In the genomic region with DNA sequence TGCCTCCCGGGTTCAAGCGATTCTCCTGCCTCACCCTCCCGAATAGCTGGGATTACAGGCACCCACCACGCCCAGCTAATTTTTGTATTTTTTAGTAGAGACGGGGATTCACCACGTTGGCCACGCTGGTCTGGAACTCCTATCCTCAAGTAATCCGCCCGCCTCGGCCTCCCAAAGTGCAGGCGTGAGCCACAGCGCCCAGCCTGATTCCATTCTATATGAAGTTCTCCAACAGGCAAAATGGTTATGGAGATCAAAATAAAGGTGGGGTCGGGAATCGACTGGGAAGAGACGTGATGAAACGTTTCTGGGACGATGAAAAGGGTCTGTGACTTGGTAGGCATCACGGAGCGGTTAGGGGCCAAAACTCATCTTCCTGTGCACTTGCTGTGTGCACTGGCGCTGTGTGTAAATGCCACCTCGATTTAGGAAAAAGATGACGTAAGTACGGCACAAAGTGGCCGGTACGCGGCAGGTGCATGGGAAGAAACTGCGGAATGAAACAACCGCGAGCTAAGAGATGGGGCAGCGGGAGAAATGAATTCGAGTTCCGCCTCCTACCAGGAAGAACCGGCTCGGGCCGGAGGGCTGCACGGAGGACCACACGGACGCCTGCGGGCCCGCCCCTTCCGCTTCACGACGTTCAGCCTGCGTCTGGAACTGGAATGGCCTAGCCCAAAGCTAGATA, we compare ENCODE assay signal across 8 cellular contexts. TPM values are rescaled to one million over a fixed set of nuclear protein-coding genes. Genes with fewer than 3 reads are reported as not detected.
DNase-seq lines count a peak whose midpoint lies in the region; ATAC-seq and TF ChIP-seq lines count a peak whose summit lies in the region.

No MANE protein-coding gene starts in this region.

- no peaks in the 10 kb centered on the region for H3K9me3 Mint-ChIP-seq in HFFc6

- H3K4me1 ChIP-seq in adrenal gland (replicated peaks in 1 of 2) (peaks cover 5 to 26% of the 10 kb centered on the region in 2 donors), heart left ventricle (peaks cover 0 to 37% (median 24%) of the 10 kb centered on the region in 12 donors), upper lobe of right lung (peaks cover 23% of the 10 kb centered on the region)

- peaks cover 14% of the 10 kb centered on the region for H3K36me3 Mint-ChIP-seq in HFFc6 (ENCODE audit: low read depth)

- H3K9me3 ChIP-seq in adrenal gland (replicated peaks in 1 of 3) (no peaks in the 10 kb centered on the region), heart left ventricle (no peaks in the 10 kb centered on the region), upper lobe of right lung (no peaks in the 10 kb centered on the region)

- intact Hi-C loops in adrenal gland (cut with DNase I) (loop anchor here (5.0 to 10.0 kb wide), 2 partner anchors 51 to 53 kb away; a partner anchor contains a TSS), heart left ventricle (cut with DNase I) (loop anchor here in 9 of 10 donors (2.0 to 10.0 kb wide), 13 partner anchors 33 to 378 kb away; a partner anchor contains a TSS), posterior cingulate gyrus (cut with DNase I) (loop anchor here (2.0 to 5.0 kb wide), 3 partner anchors 71 to 283 kb away; a partner anchor contains a TSS), upper lobe of right lung (cut with DNase I) (no loop called here)

- H3K27ac ChIP-seq in adrenal gland (peak overlapping the region; percentile 86 to 98 (median 97)), heart left ventricle (peak overlapping the region; percentile 89 to 99 (median 96)), upper lobe of right lung (peak overlapping the region; percentile 100)

- 2 to 6% (median 4%) methylated on average over 39 to 44 of the region's 44 CpGs for WGBS in adrenal gland, 4 donors
- WGBS in heart left ventricle, 4 donors, result 5 to 6% (median 5%) methylated on average over 42 to 44 of the region's 44 CpGs

- TF ChIP-seq CTCF in HFFc6 (IDR thresholded peaks at IDR 0.05), result no peak
- no peak for TF ChIP-seq CTCF in adrenal gland (IDR thresholded peaks at IDR 0.05)
- no peak for TF ChIP-seq CTCF in heart left ventricle (IDR thresholded peaks at IDR 0.05)
- TF ChIP-seq CTCF in upper lobe of right lung (IDR thresholded peaks at IDR 0.05), result no peak

- H3K4me3 ChIP-seq in adrenal gland, result peak overlapping the region in 3 of 4 donors; percentile 83 to 99 (median 94)
- peak overlapping the region; percentile 67 to 97 (median 86) for H3K4me3 ChIP-seq in heart left ventricle
- H3K4me3 ChIP-seq in upper lobe of right lung, result peak overlapping the region; percentile 71

- TF ChIP-seq POLR2A in adrenal gland (IDR thresholded peaks at IDR 0.05), result peak in 1 of 2 donors; percentile 65
- TF ChIP-seq POLR2A in heart left ventricle (IDR thresholded peaks at IDR 0.05), result peak in 1 of 2 donors; percentile 22

- ATAC-seq in heart left ventricle (peak; percentile 79 to 85 (median 82)), upper lobe of right lung (peak; percentile 85)

- DNase-seq in GM04504 (ENCODE audit: low read depth), result peak; percentile 87
- peak; percentile 92 for DNase-seq in HFFc6
- peak; percentile 85 for DNase-seq in NCI-H1048 (lab: John Stamatoyannopoulos, UW)
- peak; percentile 87 for DNase-seq in T follicular helper cell (ENCODE audit: low read depth)
- peak; percentile 92 to 96 (median 93) for DNase-seq in adrenal gland
- peak; percentile 94 to 95 (median 94) for DNase-seq in heart left ventricle
- DNase-seq in posterior cingulate gyrus, result peak; percentile 89 to 99 (median 94)
- peak; percentile 97 for DNase-seq in upper lobe of right lung

- H3K4me1 Mint-ChIP-seq in HFFc6 (ENCODE audit: low read depth), result peaks cover 31% of the 10 kb centered on the region

- peak overlapping the region; percentile 98 for H3K27ac Mint-ChIP-seq in HFFc6

- H3K27me3 Mint-ChIP-seq in HFFc6 (ENCODE audit: insufficient read depth), result no peaks in the 10 kb centered on the region; the same call in none of the 2 replicates

- no peaks in the 10 kb centered on the region for H3K36me3 ChIP-seq in adrenal gland (replicated peaks in 1 of 2)
- H3K36me3 ChIP-seq in heart left ventricle, result peaks cover 0 to 11% (median 0%) of the 10 kb centered on the region in 9 donors
- H3K36me3 ChIP-seq in upper lobe of right lung, result no peaks in the 10 kb centered on the region

- peak overlapping the region; percentile 93 for H3K4me3 Mint-ChIP-seq in HFFc6

- no peaks in the 10 kb centered on the region for H3K27me3 ChIP-seq in adrenal gland
- no peaks in the 10 kb centered on the region for H3K27me3 ChIP-seq in heart left ventricle
- no peaks in the 10 kb centered on the region for H3K27me3 ChIP-seq in upper lobe of right lung

RNA-seq across cellular contexts. Expression of a gene that starts 1.6 kb away (rescaled TPM):
- 10 to 100 TPM; 68.1 to 84.3 (median 75.4) TPM for total RNA-seq in HFFc6 (2021; fragmentation: NEBNext Ultra II Directional; extraction: Animal tissue kit (Norgen Biotek cat#: 25700))
- total RNA-seq in adrenal gland (10 to 100 TPM; 25.8 to 85.9 (median 32.2) TPM), heart left ventricle (10 to 100 TPM; 10.0 to 44.6 (median 12.8) TPM), upper lobe of right lung (41.7 TPM)
- polyA plus RNA-seq in adrenal gland (10 to 100 TPM; 13.4 to 19.9 (median 17.4) TPM), heart left ventricle (1 to 10 TPM; 6.8 to 9.0 TPM)

RNA-seq across cellular contexts. Expression of a gene that starts 2.6 kb away (rescaled TPM):
- 10 to 100 TPM in 5 of 6 experiments, 1 to 10 TPM in 1; 8.6 to 18.2 (median 15.2) TPM for total RNA-seq in HFFc6 (2021; fragmentation: NEBNext Ultra II Directional; extraction: Animal tissue kit (Norgen Biotek cat#: 25700))
- total RNA-seq in adrenal gland (10 to 100 TPM in 1 of 8 donors, 1 to 10 TPM in 7; 3.4 to 15.3 (median 6.2) TPM), heart left ventricle (1 to 10 TPM; 3.7 to 9.8 (median 4.8) TPM), upper lobe of right lung (5.7 TPM)
- polyA plus RNA-seq in adrenal gland (10 to 100 TPM in 2 of 3 donors, 1 to 10 TPM in 1; 4.5 to 31.0 (median 21.1) TPM), heart left ventricle (10 to 100 TPM in 1 of 2 donors, 1 to 10 TPM in 1; 5.4 to 12.0 TPM)

RNA-seq across cellular contexts. Expression of a gene that starts 19.3 kb away (rescaled TPM):
- total RNA-seq in HFFc6 (2021; fragmentation: NEBNext Ultra II Directional; extraction: Animal tissue kit (Norgen Biotek cat#: 25700)), result under 1 TPM; 0.12 to 0.34 (median 0.24) TPM
- total RNA-seq in adrenal gland (1 to 10 TPM in 4 of 8 donors, under 1 TPM in 3, not detected in 1; 0.26 to 1.5 (median 1.1) TPM), heart left ventricle (1 to 10 TPM in 1 of 9 donors, under 1 TPM in 8; 0.10 to 4.6 (median 0.36) TPM), upper lobe of right lung (0.32 TPM)
- polyA plus RNA-seq in adrenal gland (1 to 10 TPM in 2 of 3 donors, under 1 TPM in 1; 0.61 to 4.3 (median 1.2) TPM), heart left ventricle (under 1 TPM; 0.15 to 0.43 TPM)

RNA-seq across cellular contexts. Expression of a gene that starts 31.9 kb away (rescaled TPM):
- total RNA-seq in HFFc6 (2021; fragmentation: NEBNext Ultra II Directional; extraction: Animal tissue kit (Norgen Biotek cat#: 25700)), result not detected
- total RNA-seq in adrenal gland (under 1 TPM; 0.04 to 0.26 (median 0.12) TPM), heart left ventricle (under 1 TPM in 5 of 9 donors, not detected in 4; 0.02 to 0.56 (median 0.05) TPM), upper lobe of right lung (0.58 TPM)
- polyA plus RNA-seq in adrenal gland (under 1 TPM; 0.02 to 0.08 (median 0.07) TPM), heart left ventricle (under 1 TPM; 0.04 TPM)

RNA-seq across cellular contexts. Expression of a gene that starts 35.0 kb away (rescaled TPM):
- total RNA-seq in HFFc6 (2021; fragmentation: NEBNext Ultra II Directional; extraction: Animal tissue kit (Norgen Biotek cat#: 25700)), result not detected
- total RNA-seq in adrenal gland, result 10 to 100 TPM in 5 of 8 donors, 1 to 10 TPM in 3; 1.2 to 32.6 (median 15.5) TPM
- polyA plus RNA-seq in adrenal gland, result 1 to 10 TPM; 7.9 to 9.2 (median 8.5) TPM
- 1 to 10 TPM; 1.3 to 6.6 (median 2.9) TPM for total RNA-seq in heart left ventricle
- 1 to 10 TPM in 1 of 2 donors, under 1 TPM in 1; 0.60 to 2.6 TPM for polyA plus RNA-seq in heart left ventricle
- 4.8 TPM for total RNA-seq in upper lobe of right lung

Comparison
In these comparisons a context has a peak if more than half of its experiments do, and no peak if none do; other contexts are left out.
1. Peak in every context shown above with its lines: DNase-seq, ATAC-seq, H3K4me3 ChIP-seq and H3K27ac ChIP-seq.